Comparison of ENCODE assay signal across 18 cellular contexts in the genomic region with DNA sequence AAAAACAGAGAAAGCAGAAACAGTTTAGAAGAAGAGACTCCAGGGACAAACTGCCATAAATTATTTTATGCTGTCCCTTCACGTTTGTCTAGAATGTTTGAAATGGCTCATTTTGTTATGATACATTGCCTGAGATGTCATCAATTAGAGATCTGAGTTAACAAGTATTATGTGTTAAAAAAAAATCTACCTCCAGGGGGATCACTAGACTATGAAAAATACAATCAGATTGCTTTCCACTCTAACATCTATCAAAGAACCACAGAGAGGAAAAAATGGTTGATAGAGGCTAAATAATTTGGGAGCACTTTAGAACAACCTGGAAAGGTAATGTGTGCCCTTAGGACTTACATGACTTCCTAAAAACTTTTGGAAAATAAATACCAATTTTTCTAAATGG. TPM values are rescaled to one million over a fixed set of nuclear protein-coding genes. Genes with fewer than 3 reads are reported as not detected.
A peak's percentile ranks its signal among the peaks of the same experiment; 100 is the strongest.
DNase-seq lines count a peak whose midpoint lies in the region; ATAC-seq and TF ChIP-seq lines count a peak whose summit lies in the region.
"Had no signal": no experiment of that assay in that cellular context is flagged by ENCODE, and none has a peak within 500 bp of the region (broad histone marks: within the 10 kb centered on the region; RNA-seq: fewer than 3 reads in every experiment).

No MANE protein-coding gene starts in this region.

- H3F3A ChIP-seq in Loucy (ENCODE audit: low read depth), result no peaks in the 10 kb centered on the region

- H3K27me3 ChIP-seq in Loucy (ENCODE audit: insufficient read depth, low read length, poor library complexity, severe bottlenecking), result no peaks in the 10 kb centered on the region
- H3K27me3 ChIP-seq in osteoblast (ENCODE audit: insufficient read depth, low read length), result no peaks in the 10 kb centered on the region
- H3K27me3 ChIP-seq: body of pancreas, pancreas, upper lobe of left lung had no signal

- H2AFZ ChIP-seq in Loucy (ENCODE audit: low read length) (no peak overlapping the region), osteoblast (ENCODE audit: low read length) (no peak overlapping the region)

- H3K9ac ChIP-seq in Loucy (ENCODE audit: low read depth, low read length, poor library complexity, severe bottlenecking), result no peak overlapping the region

- peak; percentile 53 for TF ChIP-seq CTCF in Loucy (conservative IDR thresholded peaks at IDR 0.05; ENCODE audit: low read length)
- peak; percentile 19 for TF ChIP-seq CTCF in osteoblast (IDR thresholded peaks at IDR 0.05; ENCODE audit: extremely low read depth, low read depth, low read length)

- H3K4me2 ChIP-seq in Loucy (ENCODE audit: low read depth, low read length, poor library complexity, severe bottlenecking), result no peak overlapping the region
- H3K4me2 ChIP-seq in osteoblast (ENCODE audit: insufficient read depth, low read length), result no peak overlapping the region

- H4K20me1 ChIP-seq in Loucy (ENCODE audit: insufficient read depth, low read length, poor library complexity, severe bottlenecking) (no peaks in the 10 kb centered on the region), osteoblast (ENCODE audit: insufficient read depth, low read length) (no peaks in the 10 kb centered on the region)

- peak; percentile 54; the same call in 2 of the 3 replicates for ATAC-seq in SK-N-SH treated with all-trans-retinoic acid at 6 μM for 48 hours
- ATAC-seq in GM19324 (IDR thresholded peaks at IDR 0.05; ENCODE audit: low FRiP score, unreplicated experiment), result no peak
- ATAC-seq: body of pancreas; pancreas; stimulated activated memory B cell treated with anti-CD40 and anti-IgM and Interleukin-4, amounts not matched to agents 10 μg/mL and 1 μg/mL and 100 μg/mL, for 72 hours had no signal

- H3K36me3 ChIP-seq in Loucy (ENCODE audit: insufficient read depth, low read length), result no peaks in the 10 kb centered on the region
- H3K36me3 ChIP-seq in osteoblast (ENCODE audit: insufficient read depth, low read length), result no peaks in the 10 kb centered on the region
- H3K36me3 ChIP-seq: pancreas, spleen, upper lobe of left lung had no signal

- H3K4me1 ChIP-seq in Loucy (ENCODE audit: insufficient read depth, low read length, poor library complexity, severe bottlenecking) (no peaks in the 10 kb centered on the region), osteoblast (ENCODE audit: insufficient read depth, low read length) (no peaks in the 10 kb centered on the region)
- H3K4me1 ChIP-seq: body of pancreas, pancreas, spleen, upper lobe of left lung had no signal

- H3K27ac ChIP-seq in osteoblast (ENCODE audit: low read depth, low read length), result no peak overlapping the region
- H3K27ac ChIP-seq: 22Rv1, body of pancreas, pancreas, spleen, upper lobe of left lung had no signal

- H3K9me3 ChIP-seq in Loucy (ENCODE audit: insufficient read depth, low read depth, low read length) (no peaks in the 10 kb centered on the region), osteoblast (ENCODE audit: low read depth, low read length) (no peaks in the 10 kb centered on the region)
- H3K9me3 ChIP-seq: body of pancreas, pancreas, upper lobe of left lung had no signal

- DNase-seq in DMS 273 (lab: John Stamatoyannopoulos, UW; ENCODE audit: unreplicated experiment) (peak; percentile 27), DMS 273 treated with DMSO at 0.1 percent for 48 hours (lab: John Stamatoyannopoulos, UW) (no peak), osteoblast (ENCODE audit: insufficient read length, low spot score, missing footprints) (no peak), SHP77 treated with DMSO at 0.1 percent for 48 hours (lab: John Stamatoyannopoulos, UW) (no peak), NOMO-1 (lab: John Stamatoyannopoulos, UW; ENCODE audit: unreplicated experiment in 2 of 2) (no peak)
- DNase-seq: activated CD4-positive, CD25-positive, alpha-beta regulatory T cell; activated CD8-positive, alpha-beta memory T cell treated with anti-CD3 and anti-CD28 coated beads, Interleukin-2, amount 50 U/mL, for 48 hours; activated naive CD4-positive, alpha-beta T cell treated with anti-CD3 and anti-CD28 coated beads, Interleukin-2, amount 10 ng/mL, durations not matched to agents 7 days and 5 days; body of pancreas; GF-D8; pancreas; spleen; upper lobe of left lung had no signal

- H3K79me2 ChIP-seq in Loucy (ENCODE audit: insufficient read depth, low read length), result no peaks in the 10 kb centered on the region
- peaks cover 2% of the 10 kb centered on the region for H3K79me2 ChIP-seq in osteoblast (ENCODE audit: insufficient read depth, low read length)

- H3K4me3 ChIP-seq in Loucy (ENCODE audit: low read length, poor library complexity, severe bottlenecking) (no peak overlapping the region), osteoblast (ENCODE audit: insufficient read depth, low read length) (no peak overlapping the region)
- H3K4me3 ChIP-seq: body of pancreas, pancreas, spleen, upper lobe of left lung had no signal

- no peaks in the 10 kb centered on the region for H3K9me2 ChIP-seq in Loucy (replicated peaks; ENCODE audit: low read depth, low read length)

TF ChIP-seq in SK-N-SH treated with all-trans-retinoic acid at 6 μM for 48 hours, 23 proteins besides CTCF, POLR2A, EP300 and RAD21:
- no peak for TF ChIP-seq OSR1 (CRISPR knock-in tag; IDR thresholded peaks at IDR 0.05)
- no peak for TF ChIP-seq CSDC2 (CRISPR knock-in tag; IDR thresholded peaks at IDR 0.05)
- TF ChIP-seq RARB (CRISPR knock-in tag; IDR thresholded peaks at IDR 0.05), result no peak
- no peak for TF ChIP-seq ZNF70 (CRISPR knock-in tag; IDR thresholded peaks at IDR 0.05)
- no peak for TF ChIP-seq TOX (CRISPR knock-in tag; IDR thresholded peaks at IDR 0.05; ENCODE audit: borderline replicate concordance)
- no peak for TF ChIP-seq BACH2 (CRISPR knock-in tag; IDR thresholded peaks at IDR 0.05; ENCODE audit: borderline replicate concordance)
- no peak for TF ChIP-seq ESRRG (CRISPR knock-in tag; IDR thresholded peaks at IDR 0.05)
- no peak for TF ChIP-seq ZC3H10 (CRISPR knock-in tag; IDR thresholded peaks at IDR 0.05)
- TF ChIP-seq, protein P1, sequence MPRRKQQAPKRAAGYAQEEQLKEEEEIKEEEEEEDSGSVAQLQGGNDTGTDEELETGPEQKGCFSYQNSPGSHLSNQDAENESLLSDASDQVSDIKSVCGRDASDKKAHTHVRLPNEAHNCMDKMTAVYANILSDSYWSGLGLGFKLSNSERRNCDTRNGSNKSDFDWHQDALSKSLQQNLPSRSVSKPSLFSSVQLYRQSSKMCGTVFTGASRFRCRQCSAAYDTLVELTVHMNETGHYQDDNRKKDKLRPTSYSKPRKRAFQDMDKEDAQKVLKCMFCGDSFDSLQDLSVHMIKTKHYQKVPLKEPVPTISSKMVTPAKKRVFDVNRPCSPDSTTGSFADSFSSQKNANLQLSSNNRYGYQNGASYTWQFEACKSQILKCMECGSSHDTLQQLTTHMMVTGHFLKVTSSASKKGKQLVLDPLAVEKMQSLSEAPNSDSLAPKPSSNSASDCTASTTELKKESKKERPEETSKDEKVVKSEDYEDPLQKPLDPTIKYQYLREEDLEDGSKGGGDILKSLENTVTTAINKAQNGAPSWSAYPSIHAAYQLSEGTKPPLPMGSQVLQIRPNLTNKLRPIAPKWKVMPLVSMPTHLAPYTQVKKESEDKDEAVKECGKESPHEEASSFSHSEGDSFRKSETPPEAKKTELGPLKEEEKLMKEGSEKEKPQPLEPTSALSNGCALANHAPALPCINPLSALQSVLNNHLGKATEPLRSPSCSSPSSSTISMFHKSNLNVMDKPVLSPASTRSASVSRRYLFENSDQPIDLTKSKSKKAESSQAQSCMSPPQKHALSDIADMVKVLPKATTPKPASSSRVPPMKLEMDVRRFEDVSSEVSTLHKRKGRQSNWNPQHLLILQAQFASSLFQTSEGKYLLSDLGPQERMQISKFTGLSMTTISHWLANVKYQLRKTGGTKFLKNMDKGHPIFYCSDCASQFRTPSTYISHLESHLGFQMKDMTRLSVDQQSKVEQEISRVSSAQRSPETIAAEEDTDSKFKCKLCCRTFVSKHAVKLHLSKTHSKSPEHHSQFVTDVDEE (CRISPR knock-in tag; IDR thresholded peaks at IDR 0.05), result no peak

RNA-seq across cellular contexts. Expression of a gene that starts 57.6 kb away (rescaled TPM):
- 26.1 and 69.8 TPM in 2 replicates for total RNA-seq in osteoblast
